ENCODE assay signal across 26 cellular contexts in the genomic region with DNA sequence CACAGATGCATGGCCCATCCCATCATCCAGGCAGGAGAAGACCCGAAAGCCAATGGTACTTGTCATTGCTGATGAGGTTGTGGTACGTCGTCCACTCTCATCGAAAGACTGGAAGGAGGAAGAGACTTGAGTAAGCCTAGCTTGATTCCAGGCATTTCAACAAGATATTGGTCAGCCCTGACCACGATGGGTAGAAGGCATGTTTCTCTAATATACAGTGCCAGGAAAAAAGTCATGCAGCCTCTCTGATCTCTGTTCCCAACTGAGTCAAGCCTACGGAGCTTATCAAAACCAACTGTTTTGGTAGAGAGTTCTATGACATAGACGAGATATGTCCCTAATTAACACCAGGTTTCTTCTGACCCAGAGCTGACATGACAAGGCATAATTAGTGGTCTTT. TPM values are rescaled to one million over a fixed set of nuclear protein-coding genes. Genes with fewer than 3 reads are reported as not detected.
DNase-seq lines count a peak whose midpoint lies in the region; ATAC-seq, FAIRE-seq and TF ChIP-seq lines count a peak whose summit lies in the region.
"Had no signal": no experiment of that assay in that cellular context is flagged by ENCODE, and none has a peak within 500 bp of the region (broad histone marks: within the 10 kb centered on the region; RNA-seq: fewer than 3 reads in every experiment).

No MANE protein-coding gene starts in this region.

- H3K36me3 Mint-ChIP-seq in naive B cell: peaks cover 29 to 56% of the 10 kb centered on the region in 2 donors

- no peak overlapping the region for H3K4me3 Mint-ChIP-seq in naive B cell
- H3K4me3 Mint-ChIP-seq: activated B cell treated with CpG ODN at 0.5 μM for 24 hours; activated CD8-positive, alpha-beta T cell treated with anti-CD3 and anti-CD28 coated beads for 36 hours; activated naive CD4-positive, alpha-beta T cell treated with anti-CD3 and anti-CD28 coated beads for 36 hours; brain; nephron progenitor cell had no signal

- TF ChIP-seq POLR2A in GM12891 (IDR thresholded peaks at IDR 0.05; ENCODE audit: low read depth, low read length): no peak

- peak overlapping the region in 4 of 6 donors; percentile 44 to 77 (median 66) for H3K27ac Mint-ChIP-seq in naive B cell
- H3K27ac Mint-ChIP-seq: activated B cell treated with CpG ODN at 0.5 μM for 24 hours; activated CD8-positive, alpha-beta T cell treated with anti-CD3 and anti-CD28 coated beads for 36 hours; activated naive CD4-positive, alpha-beta T cell treated with anti-CD3 and anti-CD28 coated beads for 36 hours; brain; nephron progenitor cell had no signal

- DNase-seq in AG09319 (ENCODE audit: extremely low read depth, low read depth) (peak; percentile 81), HFF-Myc (ENCODE audit: extremely low read depth, low read depth) (peak; percentile 29), astrocyte of the spinal cord (ENCODE audit: low read depth, low spot score) (peak; percentile 82), naive B cell (no peak), NCI-H128 (lab: John Stamatoyannopoulos, UW; ENCODE audit: unreplicated experiment) (no peak), GM12891 (ENCODE audit: insufficient read length, low spot score) (no peak), NCI-H1092 (lab: John Stamatoyannopoulos, UW) (no peak), pons (ENCODE audit: low spot score) (no peak)
- DNase-seq: activated B cell treated with CpG ODN at 0.5 μM for 24 hours; activated CD8-positive, alpha-beta T cell treated with anti-CD3 and anti-CD28 coated beads for 36 hours; activated naive CD4-positive, alpha-beta T cell treated with anti-CD3 and anti-CD28 coated beads for 36 hours; activated T-cell treated with anti-CD3 and anti-CD28 coated beads, Interleukin-2, amount 50 U/mL, for 1 hour; AML-193; cortex of kidney; DMS79 treated with DMSO at 0.1 percent for 48 hours; GOT3; midbrain; NCI-H146; nephron progenitor cell; PC-3; psoas muscle; T-helper 2 cell had no signal

- ATAC-seq in naive B cell (ENCODE audit: low read depth in 2 of 2): no peak
- ATAC-seq: activated CD8-positive, alpha-beta T cell treated with anti-CD3 and anti-CD28 coated beads for 36 hours; gastroesophageal sphincter; PC-3; psoas muscle had no signal

- no peak for FAIRE-seq in GM12891 (lab: Jason Lieb, UNC)

- H3K9me3 Mint-ChIP-seq in naive B cell: no peaks in the 10 kb centered on the region
- H3K9me3 Mint-ChIP-seq: activated B cell treated with CpG ODN at 0.5 μM for 24 hours; activated CD8-positive, alpha-beta T cell treated with anti-CD3 and anti-CD28 coated beads for 36 hours; activated naive CD4-positive, alpha-beta T cell treated with anti-CD3 and anti-CD28 coated beads for 36 hours; brain; nephron progenitor cell had no signal

- no peak overlapping the region for H3K4me3 ChIP-seq in HFF-Myc (replicated peaks; ENCODE audit: low read depth, low read length)
- H3K4me3 ChIP-seq in astrocyte of the spinal cord (ENCODE audit: low read depth, low read length): no peak overlapping the region
- H3K4me3 ChIP-seq: gastroesophageal sphincter, psoas muscle, SJSA1, suprapubic skin had no signal

- no peaks in the 10 kb centered on the region for H3K27me3 Mint-ChIP-seq in naive B cell
- H3K27me3 Mint-ChIP-seq: activated B cell treated with CpG ODN at 0.5 μM for 24 hours; activated CD8-positive, alpha-beta T cell treated with anti-CD3 and anti-CD28 coated beads for 36 hours; brain had no signal

- H3K4me1 Mint-ChIP-seq in naive B cell: peaks cover 10 to 16% (median 10%) of the 10 kb centered on the region in 3 donors
- H3K4me1 Mint-ChIP-seq: nephron progenitor cell had no signal

- TF ChIP-seq CTCF in AG09319 (IDR thresholded peaks at IDR 0.05; ENCODE audit: low read depth, low read length) (no peak), HFF-Myc (IDR thresholded peaks at IDR 0.05; ENCODE audit: low read depth, low read length, missing control alignments) (no peak), astrocyte of the spinal cord (IDR thresholded peaks at IDR 0.05; ENCODE audit: low read depth, low read length) (no peak)

- in situ Hi-C loops in astrocyte of the spinal cord (cut with HindIII; ENCODE audit: low sequenced_read_pairs): no loop called here

TF ChIP-seq in GM12891, 5 proteins besides CTCF, POLR2A, EP300 and RAD21:
- no peak for TF ChIP-seq POLR2AphosphoS5 (IDR thresholded peaks at IDR 0.05; ENCODE audit: low read depth, low read length)
- no peak for TF ChIP-seq PAX5 (IDR thresholded peaks at IDR 0.05; ENCODE audit: insufficient read depth, low read length, severe bottlenecking)
- TF ChIP-seq POU2F2 (IDR thresholded peaks at IDR 0.05; ENCODE audit: low read depth, low read length): no peak
- TF ChIP-seq TAF1 (IDR thresholded peaks at IDR 0.05; ENCODE audit: low read depth, low read length): no peak
- TF ChIP-seq SPI1 (IDR thresholded peaks at IDR 0.05; ENCODE audit: low read depth, low read length): no peak

RNA-seq across cellular contexts. Expression of a gene that starts 58.6 kb away (rescaled TPM):
- polyA plus RNA-seq in naive B cell (ENCODE audit: low read depth in 6 of 6): 100 to 1,000 TPM in 1 of 6 donors, 10 to 100 TPM in 5; 20.2 to 100 (median 51.1) TPM
- 41.6 TPM for polyA plus RNA-seq in GM12891 (2012; ENCODE audit: low read depth, missing spikeins)

Comparison
In these comparisons a context has a peak if more than half of its experiments do, and no peak if none do; other contexts are left out.
1. DNase-seq: peak in AG09319 (single experiment), HFF-Myc (single experiment) and astrocyte of the spinal cord (single experiment); none in naive B cell (single experiment), NCI-H128 (single experiment), GM12891 (single experiment), NCI-H1092 (single experiment) and pons (single experiment).